8 cellular contexts compared by ENCODE assay signal in the genomic region with DNA sequence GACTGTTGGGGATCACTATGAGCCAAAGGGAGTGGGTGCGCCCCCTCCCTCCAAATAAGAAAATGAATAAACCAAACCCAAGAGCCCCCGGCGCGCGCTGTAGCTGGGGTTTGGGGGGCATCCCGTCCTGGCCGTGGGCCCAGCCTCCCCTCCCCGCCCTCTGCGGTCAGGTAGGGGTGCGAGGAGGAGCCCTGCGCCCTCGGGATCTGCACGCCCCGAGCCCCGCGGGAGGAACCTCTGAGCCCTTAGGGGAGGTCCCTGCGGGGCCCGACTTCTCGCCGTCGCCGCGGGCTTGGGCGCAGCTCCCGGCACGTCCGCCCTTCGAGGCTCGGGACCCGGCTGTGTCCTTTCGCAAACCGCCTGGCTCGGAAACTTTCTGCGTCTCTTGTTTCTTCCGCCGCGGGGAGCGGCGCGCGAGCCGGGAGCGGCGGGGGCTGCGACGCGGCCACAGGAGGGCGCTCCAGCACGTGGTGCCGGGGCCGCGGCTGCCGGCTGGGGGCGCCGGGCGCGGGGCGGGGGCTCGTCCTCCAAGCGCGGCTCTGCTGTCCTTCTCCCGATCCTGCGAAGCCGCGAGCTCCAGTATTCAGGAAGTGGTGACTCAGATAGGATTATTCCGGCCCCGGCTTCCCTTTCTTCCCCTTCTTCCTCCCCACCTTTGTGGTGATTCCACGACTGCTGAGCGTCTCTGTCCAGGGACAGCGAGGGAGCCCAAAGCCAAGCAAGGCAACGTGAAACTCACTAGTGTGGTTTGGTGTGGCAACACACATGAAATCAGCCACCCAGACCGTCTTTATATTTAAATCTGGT. TPM values are rescaled to one million over a fixed set of nuclear protein-coding genes. Genes with fewer than 3 reads are reported as not detected.
A peak's percentile ranks its signal among the peaks of the same experiment; 100 is the strongest.
DNase-seq lines count a peak whose midpoint lies in the region; ATAC-seq and TF ChIP-seq lines count a peak whose summit lies in the region.

No MANE protein-coding gene starts in this region.

- intact Hi-C loops in left colon (cut with DNase I, micrococcal nuclease) = loop anchor here (5.0 to 10.0 kb wide), 4 partner anchors 94 to 309 kb away; no protein-coding TSS in a partner anchor

- H3K36me3 Mint-ChIP-seq in chondrocyte (ENCODE audit: low read depth) = no peaks in the 10 kb centered on the region

- no peaks in the 10 kb centered on the region for H3K9me3 Mint-ChIP-seq in chondrocyte (ENCODE audit: low read depth)

- TF ChIP-seq CTCF in chondrocyte (IDR thresholded peaks at IDR 0.05) = peak; percentile 82

- peak overlapping the region; percentile 86 for H3K27ac Mint-ChIP-seq in chondrocyte (ENCODE audit: unreplicated experiment)

- DNase-seq in GM03348 (ENCODE audit: low spot score) = peak; percentile 89
- DNase-seq in NCI-H2196 (lab: John Stamatoyannopoulos, UW; ENCODE audit: unreplicated experiment) = peak; percentile 78
- peak; percentile 75 for DNase-seq in activated CD4-positive, alpha-beta T cell treated with anti-CD3 and anti-CD28 coated beads for 1 hour
- DNase-seq in chondrocyte (ENCODE audit: low spot score) = no peak
- peak; percentile 55 to 81 for DNase-seq in left colon
- DNase-seq in stimulated activated CD4-positive, alpha-beta T cell treated with anti-CD3 and anti-CD28 coated beads, Interleukin-1b, Interleukin-23, amount 100 ng/mL, for 24 hours (ENCODE audit: low read depth in 4 of 4, low spot score in 1 of 4) = peak; percentile 46 to 70 (median 62)

- ATAC-seq in HG02943 (IDR thresholded peaks at IDR 0.05; ENCODE audit: low read depth, unreplicated experiment) (peak; percentile 39), left colon (peak; percentile 62), GM19397 (IDR thresholded peaks at IDR 0.05; ENCODE audit: unreplicated experiment) (no peak)

- H3K27me3 Mint-ChIP-seq in chondrocyte (ENCODE audit: low read depth) = no peaks in the 10 kb centered on the region

- H3K4me1 Mint-ChIP-seq in chondrocyte (ENCODE audit: low read depth) = peaks cover 24% of the 10 kb centered on the region

- peak overlapping the region; percentile 77 for H3K4me3 Mint-ChIP-seq in chondrocyte (ENCODE audit: unreplicated experiment)

RNA-seq across cellular contexts. Expression of a gene that starts 1.6 kb away (rescaled TPM):
- total RNA-seq in chondrocyte = 3.2 to 5.4 TPM (median 5.1 TPM) in 3 replicates
- total RNA-seq in left colon = 10 to 100 TPM; 13.7 to 15.6 TPM

RNA-seq across cellular contexts. Expression of a gene that starts 12.3 kb away (rescaled TPM):
- total RNA-seq in chondrocyte = 44.2 to 50.9 TPM (median 44.5 TPM) in 3 replicates
- total RNA-seq in left colon = 10 to 100 TPM; 36.9 to 40.2 TPM
